In genomic region chr7:131111792-131112191, GRCh38 we compare ENCODE assay signal across 12 cellular contexts.
DNase-seq lines count a peak whose midpoint lies in the region; ATAC-seq, FAIRE-seq and TF ChIP-seq lines count a peak whose summit lies in the region.
"Had no signal": no experiment of that assay in that cellular context is flagged by ENCODE, and none has a peak within 500 bp of the region (broad histone marks: within the 10 kb centered on the region; RNA-seq: fewer than 3 reads in every experiment).

No MANE protein-coding gene starts in this region.

- no peaks in the 10 kb centered on the region for H4K20me1 ChIP-seq in HepG2 (ENCODE audit: insufficient read depth, low read length)

- intact Hi-C loops in activated B cell treated with CpG ODN at 0.5 μM for 24 hours (cut with micrococcal nuclease): loop anchor here (1.0 kb wide), 1 partner anchor 124 kb away; no protein-coding TSS in a partner anchor
- intact Hi-C loops in HepG2 (cut with micrococcal nuclease; ENCODE audit: unreplicated experiment): loop anchor here (2.0 kb wide), 1 partner anchor 215 kb away; the partner anchor contains the start of gene MKLN1

- TF ChIP-seq CTCF in HL-60 (IDR thresholded peaks at IDR 0.05; ENCODE audit: insufficient read depth, low read length): no peak
- no peak for TF ChIP-seq CTCF in activated B cell treated with CpG ODN at 0.5 μM for 24 hours (IDR thresholded peaks at IDR 0.05)
- no peak for TF ChIP-seq CTCF in HepG2 (CRISPR knock-in tag; IDR thresholded peaks at IDR 0.05)

- no peak overlapping the region for H2AFZ ChIP-seq in HepG2 (ENCODE audit: low read length)

- H3K27ac ChIP-seq in HL-60 (replicated peaks): peak overlapping the region; percentile 47
- no peak overlapping the region for H3K27ac ChIP-seq in HepG2 (ENCODE audit: extremely low read length, insufficient read depth, low read length)
- peak overlapping the region; percentile 99 for H3K27ac ChIP-seq in subcutaneous abdominal adipose tissue (ENCODE audit: low read depth, low read length)

- peaks cover 22% of the 10 kb centered on the region for H3K79me2 ChIP-seq in HepG2 (ENCODE audit: insufficient read depth, low read length)

- WGBS in HepG2 (ENCODE audit: low lambda C conversion rate): 92% methylated on average over 3 of the region's 3 CpGs

- in situ Hi-C loops in HepG2 (cut with HindIII; ENCODE audit: extremely low pct_ligation_motif_present, low pct_unique_long_range_greater_than_20kb): no loop called here

- no peaks in the 10 kb centered on the region for H3K9me3 ChIP-seq in HepG2 (ENCODE audit: low read length)
- no peaks in the 10 kb centered on the region for H3K9me3 ChIP-seq in subcutaneous abdominal adipose tissue (ENCODE audit: control insufficient read depth in 5 of 5, low read length in 5 of 5)
- H3K9me3 ChIP-seq: adrenal gland had no signal

- H3K9me3 Mint-ChIP-seq in activated B cell treated with CpG ODN at 0.5 μM for 24 hours: no peaks in the 10 kb centered on the region
- H3K9me3 Mint-ChIP-seq: endodermal cell had no signal

- FAIRE-seq in HepG2 (lab: Jason Lieb, UNC): no peak
- FAIRE-seq: small intestine had no signal

- no peak for TF ChIP-seq RAD21 in HepG2 (CRISPR knock-in tag; IDR thresholded peaks at IDR 0.05)

- peaks cover 30% of the 10 kb centered on the region for H3K4me1 ChIP-seq in HepG2 (ENCODE audit: insufficient read depth, low read length)
- peaks cover 6 to 44% (median 30%) of the 10 kb centered on the region in 5 donors for H3K4me1 ChIP-seq in subcutaneous abdominal adipose tissue (ENCODE audit: control insufficient read depth in 5 of 5, insufficient read depth in 5 of 5, low read length in 5 of 5)

- no peak for TF ChIP-seq POLR2A in HepG2 (IDR thresholded peaks at IDR 0.05; ENCODE audit: insufficient read depth in 1 of 2, low read depth in 2 of 2, low read length in 2 of 2)

- H3K4me3 ChIP-seq in HL-60 (replicated peaks; ENCODE audit: insufficient read depth, low read length) (no peak overlapping the region), HepG2 (replicated peaks in 1 of 3; ENCODE audit: insufficient read depth in 1 of 3, low read depth in 2 of 3, low read length in 3 of 3) (no peak overlapping the region), subcutaneous abdominal adipose tissue (ENCODE audit: low read depth in 1 of 5, low read length in 5 of 5) (peak overlapping the region in 1 of 5 donors; percentile 100)

- H3K36me3 Mint-ChIP-seq in activated B cell treated with CpG ODN at 0.5 μM for 24 hours (ENCODE audit: low read depth): peaks cover 8% of the 10 kb centered on the region

- no peaks in the 10 kb centered on the region for H3K27me3 ChIP-seq in HL-60 (ENCODE audit: insufficient read depth, poor library complexity, severe bottlenecking)
- no peaks in the 10 kb centered on the region; a peak in 1 of 5 replicates for H3K27me3 ChIP-seq in HepG2 (ENCODE audit: control insufficient read depth in 1 of 2, insufficient read depth in 2 of 2, low read length in 2 of 2)
- H3K27me3 ChIP-seq in subcutaneous abdominal adipose tissue (ENCODE audit: control insufficient read depth in 5 of 5, insufficient read depth in 4 of 5, low read length in 5 of 5): no peaks in the 10 kb centered on the region
- H3K27me3 ChIP-seq: adrenal gland had no signal

- no peaks in the 10 kb centered on the region for H3K27me3 Mint-ChIP-seq in activated B cell treated with CpG ODN at 0.5 μM for 24 hours

- no peaks in the 10 kb centered on the region for H3K36me3 ChIP-seq in HepG2 (replicated peaks in 1 of 2; ENCODE audit: control insufficient read depth in 1 of 2, insufficient read depth in 2 of 2, low read length in 2 of 2)
- no peaks in the 10 kb centered on the region for H3K36me3 ChIP-seq in subcutaneous abdominal adipose tissue (ENCODE audit: control insufficient read depth in 5 of 5, insufficient read depth in 5 of 5, low read length in 5 of 5)
- H3K36me3 ChIP-seq: adrenal gland had no signal

- no TSS peak for BruUV-seq in HepG2 (replicated peaks; lab: Mats Ljungman, UMichigan)

- peaks cover 52% of the 10 kb centered on the region for H3K4me1 Mint-ChIP-seq in activated B cell treated with CpG ODN at 0.5 μM for 24 hours

- CTCF ChIA-PET in activated B cell treated with CpG ODN at 0.5 μM for 24 hours (lab: Charles Lee): no interaction called here
- CTCF ChIA-PET in HepG2 (lab: Yijun Ruan, JAX; ENCODE audit: low intra/inter-chr PET ratio, low total read pairs): no interaction called here

- no peak for TF ChIP-seq EP300 in HepG2 (IDR thresholded peaks at IDR 0.05; ENCODE audit: low read depth in 2 of 2, low read length in 2 of 2)
- TF ChIP-seq EP300 in HepG2 (CRISPR knock-in tag; IDR thresholded peaks at IDR 0.05; ENCODE audit: borderline replicate concordance): no peak

- POLR2A ChIA-PET in activated B cell treated with CpG ODN at 0.5 μM for 24 hours (lab: Charles Lee) (interaction anchor here (0.6 to 4.9 kb wide), 6 partner anchors 12 to 278 kb away, joined by 3 to 51 read pairs (median 4); no protein-coding TSS in a partner anchor), HepG2 (lab: Yijun Ruan, JAX) (no interaction called here)

- H3K27ac Mint-ChIP-seq in activated B cell treated with CpG ODN at 0.5 μM for 24 hours: no peak overlapping the region
- H3K27ac Mint-ChIP-seq: endodermal cell had no signal

- peak overlapping the region; percentile 7 for H3K4me3 Mint-ChIP-seq in activated B cell treated with CpG ODN at 0.5 μM for 24 hours

- no peak overlapping the region; the same call in 1 of the 2 replicates for H3K9ac ChIP-seq in HepG2 (ENCODE audit: insufficient read depth, low read depth, low read length)
- no peak overlapping the region for H3K9ac ChIP-seq in subcutaneous abdominal adipose tissue (ENCODE audit: low read length in 5 of 5)

- DNase-seq in HL-60 (ENCODE audit: low read depth in 1 of 2, low spot score in 1 of 2) (no peak), activated B cell treated with CpG ODN at 0.5 μM for 24 hours (no peak), HepG2 (ENCODE audit: low spot score) (no peak), Ammon's horn (ENCODE audit: low spot score) (no peak)
- DNase-seq in stimulated activated naive CD4-positive, alpha-beta T cell (lab: John Stamatoyannopoulos, UW): no peak
- DNase-seq in activated effector memory CD4-positive, alpha-beta T cell treated with anti-CD3 and anti-CD28 coated beads, Interleukin-2, amount 50 U/mL, for 16 hours: no peak
- DNase-seq: DND-41, endodermal cell, midbrain had no signal

- ATAC-seq in activated B cell treated with CpG ODN at 0.5 μM for 24 hours (ENCODE audit: low read depth) (no peak), HepG2 (no peak)

- H3K4me2 ChIP-seq in HepG2 (ENCODE audit: low read depth, low read length): peak overlapping the region; percentile 100; the same call in 1 of the 2 replicates

TF ChIP-seq in HepG2, 621 proteins besides CTCF, POLR2A, EP300 and RAD21:
- TF ChIP-seq GPN1 (CRISPR knock-in tag; IDR thresholded peaks at IDR 0.05; ENCODE audit: borderline replicate concordance) (no peak), ZNF567 (CRISPR knock-in tag; IDR thresholded peaks at IDR 0.05; ENCODE audit: borderline replicate concordance) (no peak), ZNF354B (CRISPR knock-in tag; IDR thresholded peaks at IDR 0.05) (no peak), MLX (CRISPR knock-in tag; IDR thresholded peaks at IDR 0.05) (no peak), SUZ12 (IDR thresholded peaks at IDR 0.05; ENCODE audit: low read depth, low read length) (no peak), MBNL3 (CRISPR knock-in tag; conservative IDR thresholded peaks at IDR 0.05) (no peak), FOXK2 (IDR thresholded peaks at IDR 0.05) (no peak), MTA1 (CRISPR knock-in tag; IDR thresholded peaks at IDR 0.05; ENCODE audit: borderline replicate concordance) (no peak)
